ENCODE assay signal across 14 cellular contexts in the genomic region with DNA sequence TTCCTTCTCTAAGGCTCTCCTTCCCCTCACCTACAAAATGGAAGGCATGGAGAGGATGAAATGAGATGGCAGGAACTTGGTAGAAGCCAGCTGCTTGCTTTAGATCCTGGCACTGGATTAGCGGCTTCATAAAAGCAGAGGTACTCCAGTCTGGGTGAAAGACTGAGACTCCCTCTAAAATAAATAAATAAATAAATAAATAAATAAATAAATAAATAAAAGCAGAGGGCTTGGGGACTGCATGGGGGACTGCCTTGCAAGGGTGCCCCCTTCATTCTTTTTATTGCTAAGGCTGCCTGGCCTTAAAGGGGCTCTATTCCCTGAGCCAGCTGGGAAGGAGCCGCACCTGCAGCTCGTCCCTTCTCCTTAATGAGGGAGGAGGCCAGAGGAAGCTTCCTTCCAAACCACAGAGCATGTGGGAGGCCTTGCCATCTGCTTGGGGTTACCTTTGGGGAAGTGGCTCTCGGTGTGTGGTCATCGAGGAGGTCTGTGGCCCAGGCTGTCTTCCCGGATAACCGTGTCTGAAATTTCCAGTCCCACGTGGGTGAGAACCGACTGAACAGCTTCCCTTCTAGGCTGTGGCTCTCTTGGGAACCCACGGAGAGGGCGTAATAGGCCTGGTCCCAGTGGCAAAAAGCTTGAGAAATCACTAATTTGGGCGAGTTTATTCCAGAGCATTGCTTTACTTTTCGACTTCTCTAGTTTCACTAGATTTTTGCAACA. TPM values are rescaled to one million over a fixed set of nuclear protein-coding genes. Genes with fewer than 3 reads are reported as not detected.
DNase-seq lines count a peak whose midpoint lies in the region; TF ChIP-seq lines count a peak whose summit lies in the region.
"Had no signal": no experiment of that assay in that cellular context is flagged by ENCODE, and none has a peak within 500 bp of the region (broad histone marks: within the 10 kb centered on the region; RNA-seq: fewer than 3 reads in every experiment).

No MANE protein-coding gene starts in this region.

- peak overlapping the region; percentile 48; the same call in 1 of the 2 replicates for H3K27ac ChIP-seq in BLaER1
- peak overlapping the region; percentile 34; the same call in 1 of the 2 replicates for H3K27ac ChIP-seq in HUES64 (ENCODE audit: low read depth, low read length)
- peak overlapping the region; percentile 99 for H3K27ac ChIP-seq in SJCRH30
- H3K27ac ChIP-seq in right atrium auricular region, result no peak overlapping the region
- H3K27ac ChIP-seq in OCI-LY7 (ENCODE audit: low read depth, low read length, poor library complexity, severe bottlenecking), result no peak overlapping the region
- H3K27ac ChIP-seq: gastrocnemius medialis, testis had no signal

- H3K9me3 ChIP-seq in BLaER1 (no peaks in the 10 kb centered on the region), HUES64 (ENCODE audit: insufficient read depth, low read depth, low read length) (no peaks in the 10 kb centered on the region), SJCRH30 (replicated peaks) (no peaks in the 10 kb centered on the region), right atrium auricular region (no peaks in the 10 kb centered on the region), OCI-LY7 (ENCODE audit: low read length) (no peaks in the 10 kb centered on the region)
- H3K9me3 ChIP-seq: gastrocnemius medialis, testis had no signal

- no peak overlapping the region for H3K4me3 ChIP-seq in BLaER1
- H3K4me3 ChIP-seq in HUES64 (ENCODE audit: low read length), result no peak overlapping the region; the same call in 1 of the 2 replicates
- peak overlapping the region; percentile 13 for H3K4me3 ChIP-seq in SJCRH30
- H3K4me3 ChIP-seq in right atrium auricular region, result no peak overlapping the region
- H3K4me3 ChIP-seq in OCI-LY7 (ENCODE audit: low read depth, low read length, poor library complexity, severe bottlenecking), result no peak overlapping the region
- H3K4me3 ChIP-seq: gastrocnemius medialis, testis had no signal

- no peaks in the 10 kb centered on the region for H3K9me3 Mint-ChIP-seq in nephron progenitor cell
- H3K9me3 Mint-ChIP-seq: CD4-positive, alpha-beta T cell had no signal

- H2AFZ ChIP-seq in OCI-LY7 (ENCODE audit: low read length), result no peak overlapping the region

- H3K36me3 Mint-ChIP-seq in nephron progenitor cell (ENCODE audit: low read depth), result peaks cover 18% of the 10 kb centered on the region

- H3K36me3 ChIP-seq in BLaER1 (peaks cover 15% of the 10 kb centered on the region), HUES64 (ENCODE audit: insufficient read depth, low read length) (peaks cover 13% of the 10 kb centered on the region), SJCRH30 (peaks cover 10% of the 10 kb centered on the region), right atrium auricular region (peaks cover 10% of the 10 kb centered on the region), OCI-LY7 (ENCODE audit: insufficient read depth, low read length) (peaks cover 11% of the 10 kb centered on the region)

- CTCF ChIA-PET in OCI-LY7 (lab: Charles Lee; ENCODE audit: unreplicated experiment), result no interaction called here

- H3K27me3 ChIP-seq in BLaER1, result no peaks in the 10 kb centered on the region
- H3K27me3 ChIP-seq in HUES64 (ENCODE audit: insufficient read depth, low read length), result no peaks in the 10 kb centered on the region
- H3K27me3 ChIP-seq in SJCRH30, result no peaks in the 10 kb centered on the region
- H3K27me3 ChIP-seq in right atrium auricular region, result no peaks in the 10 kb centered on the region
- H3K27me3 ChIP-seq: dorsolateral prefrontal cortex, gastrocnemius medialis, testis had no signal

- peaks cover 10% of the 10 kb centered on the region for H3K27me3 Mint-ChIP-seq in nephron progenitor cell (ENCODE audit: low read depth, poor library complexity)
- H3K27me3 Mint-ChIP-seq: CD4-positive, alpha-beta T cell had no signal

- H3K4me1 Mint-ChIP-seq in nephron progenitor cell, result peaks cover 47% of the 10 kb centered on the region

- WGBS in HUES64, result 85% methylated on average over 13 of the region's 13 CpGs

- H4K20me1 ChIP-seq in BLaER1 (peaks cover 26% of the 10 kb centered on the region), OCI-LY7 (ENCODE audit: insufficient read depth, low read length) (no peaks in the 10 kb centered on the region)

- intact Hi-C loops in OCI-LY7 (cut with micrococcal nuclease; ENCODE audit: unreplicated experiment), result no loop called here

- H3K4me1 ChIP-seq in BLaER1, result peaks cover 58% of the 10 kb centered on the region
- peaks cover 42% of the 10 kb centered on the region for H3K4me1 ChIP-seq in HUES64 (ENCODE audit: insufficient read depth, low read length)
- H3K4me1 ChIP-seq in SJCRH30, result peaks cover 62% of the 10 kb centered on the region
- peaks cover 0 to 29% of the 10 kb centered on the region in 2 donors for H3K4me1 ChIP-seq in right atrium auricular region
- H3K4me1 ChIP-seq in OCI-LY7 (ENCODE audit: insufficient read depth, low read length, poor library complexity, severe bottlenecking), result peaks cover 26% of the 10 kb centered on the region

- POLR2A ChIA-PET in OCI-LY7 (lab: Charles Lee), result interaction anchor here (1.2 kb wide), 1 partner anchor 17 kb away, joined by 3 read pairs; no protein-coding TSS in a partner anchor

- H3K9me2 ChIP-seq in OCI-LY7 (ENCODE audit: insufficient read depth, low read length), result no peaks in the 10 kb centered on the region

- peak overlapping the region; percentile 32; the same call in 1 of the 2 replicates for H3K9ac ChIP-seq in BLaER1
- H3K9ac ChIP-seq in HUES64 (ENCODE audit: low read depth, low read length), result no peak overlapping the region

- no peak overlapping the region for H3K4me3 Mint-ChIP-seq in nephron progenitor cell

- DNase-seq in SJCRH30 (peak; percentile 87), left kidney (ENCODE audit: low read depth, low spot score) (peak; percentile 40), nephron progenitor cell (no peak), right atrium auricular region (ENCODE audit: low spot score) (no peak), AG08395 (ENCODE audit: low spot score) (no peak), OCI-LY7 (ENCODE audit: low spot score) (no peak)
- DNase-seq: activated CD4-positive, alpha-beta T cell treated with anti-CD3 and anti-CD28 coated beads for 48 hours; activated naive CD4-positive, alpha-beta T cell treated with Interleukin-2 at 50 U/mL for 16 hours; CD4-positive, alpha-beta T cell; gastrocnemius medialis; testis had no signal

- TF ChIP-seq CTCF in nephron progenitor cell (IDR thresholded peaks at IDR 0.05) (no peak), right atrium auricular region (IDR thresholded peaks at IDR 0.05) (no peak), OCI-LY7 (conservative IDR thresholded peaks at IDR 0.05; ENCODE audit: low read length) (no peak)

- H3K4me2 ChIP-seq in BLaER1 (peak overlapping the region; percentile 100), OCI-LY7 (ENCODE audit: low read length) (no peak overlapping the region)

- no peak overlapping the region for H3K27ac Mint-ChIP-seq in nephron progenitor cell
- H3K27ac Mint-ChIP-seq: CD4-positive, alpha-beta T cell had no signal

- no peaks in the 10 kb centered on the region for H3K79me2 ChIP-seq in OCI-LY7 (ENCODE audit: insufficient read depth, low read depth, low read length)

- BruUV-seq in OCI-LY7 (replicated peaks; lab: Mats Ljungman, UMichigan), result no TSS peak

RNA-seq across cellular contexts. Expression of a gene that starts 2.0 kb away (rescaled TPM):
- 37.1 TPM for polyA plus RNA-seq in HUES64 (2013, experiment 1 of 2)
- polyA plus RNA-seq in HUES64 (2013, experiment 2 of 2), result 42.7 TPM
- total RNA-seq in SJCRH30 (2014; rRNA removed; shearing (Covaris generic)), result 77.9 and 83.3 TPM in 2 replicates
- total RNA-seq in right atrium auricular region (10 to 100 TPM; 13.6 to 24.2 TPM), OCI-LY7 (2022) (28.8 and 31.4 TPM in 2 replicates)
- total RNA-seq in OCI-LY7 (2014; rRNA removed; shearing (Covaris generic)), result 25.0 and 28.1 TPM in 2 replicates

RNA-seq across cellular contexts. Expression of a gene that starts 33.3 kb away (rescaled TPM):
- 156 TPM for polyA plus RNA-seq in HUES64 (2013, experiment 1 of 2)
- 170 TPM for polyA plus RNA-seq in HUES64 (2013, experiment 2 of 2)
- total RNA-seq in SJCRH30 (2014; rRNA removed; shearing (Covaris generic)), result 22.9 and 24.1 TPM in 2 replicates
- total RNA-seq in right atrium auricular region (1 to 10 TPM; 5.5 to 8.6 TPM), OCI-LY7 (2022) (not detected in 2 replicates)
- not detected in 2 replicates for total RNA-seq in OCI-LY7 (2014; rRNA removed; shearing (Covaris generic))
- total RNA-seq: CD4-positive, alpha-beta T cell had no signal

RNA-seq across cellular contexts. Expression of a gene that starts 40.1 kb away (rescaled TPM):
- 84.9 TPM for polyA plus RNA-seq in HUES64 (2013, experiment 1 of 2)
- 100 TPM for polyA plus RNA-seq in HUES64 (2013, experiment 2 of 2)
- total RNA-seq in SJCRH30 (2014; rRNA removed; shearing (Covaris generic)), result 243 and 247 TPM in 2 replicates
- 100 to 1,000 TPM; 240 to 528 TPM for total RNA-seq in right atrium auricular region
- total RNA-seq in OCI-LY7 (2014; rRNA removed; shearing (Covaris generic)), result 103 and 106 TPM in 2 replicates
- total RNA-seq in OCI-LY7 (2022), result 98.4 and 105 TPM in 2 replicates

Comparison
In these comparisons a context has a peak if more than half of its experiments do, and no peak if none do; other contexts are left out.
1. H3K27ac ChIP-seq: peak in BLaER1 (single experiment), HUES64 (single experiment) and SJCRH30 (single experiment); none in right atrium auricular region (0 of 2) and OCI-LY7 (single experiment).
2. DNase-seq: peak in SJCRH30 (2 of 2) and left kidney (single experiment); none in nephron progenitor cell (single experiment), right atrium auricular region (single experiment), AG08395 (single experiment) and OCI-LY7 (single experiment).
3. RNA of a gene that starts 33.3 kb away (total RNA-seq): 22.9 to 24.1 TPM in SJCRH30 and 5.5 to 8.6 TPM in right atrium auricular region; not detected in OCI-LY7; every median in the first group is over 4 times any median in the second.